27 cellular contexts compared by ENCODE assay signal in the genomic region with DNA sequence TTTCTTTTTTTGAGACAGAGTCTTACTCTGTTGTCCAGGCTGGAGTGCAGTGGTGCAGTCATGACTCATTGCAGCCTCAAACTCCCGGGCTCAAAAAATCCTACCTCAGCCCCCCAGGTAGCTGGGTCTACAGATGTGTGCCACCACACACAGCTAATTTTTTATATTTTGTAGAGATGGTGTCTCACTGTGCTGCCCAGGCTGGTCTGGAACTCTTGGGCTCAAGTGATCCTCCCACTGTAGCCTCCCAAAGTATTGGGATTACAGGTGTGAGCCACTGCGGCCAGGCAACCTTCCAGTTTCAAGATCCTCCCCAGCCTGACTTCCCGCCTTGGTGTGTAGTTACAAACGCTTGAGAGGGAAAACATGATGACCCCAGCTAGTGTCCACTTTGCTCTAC. TPM values are rescaled to one million over a fixed set of nuclear protein-coding genes. Genes with fewer than 3 reads are reported as not detected.
DNase-seq lines count a peak whose midpoint lies in the region; ATAC-seq, FAIRE-seq and TF ChIP-seq lines count a peak whose summit lies in the region.
"Had no signal": no experiment of that assay in that cellular context is flagged by ENCODE, and none has a peak within 500 bp of the region (broad histone marks: within the 10 kb centered on the region; RNA-seq: fewer than 3 reads in every experiment).

No MANE protein-coding gene starts in this region.

- no peak overlapping the region for H2AK5ac ChIP-seq in neuronal stem cell (ENCODE audit: low read depth, low read length)

- H3K9me3 Mint-ChIP-seq in WTC11 (peaks cover 16% of the 10 kb centered on the region), glutamatergic neuron (ENCODE audit: unreplicated experiment) (peaks cover 8% of the 10 kb centered on the region)
- H3K9me3 Mint-ChIP-seq: CD4-positive, alpha-beta T cell; CD8-positive, alpha-beta memory T cell had no signal

- H3K79me1 ChIP-seq in neuronal stem cell (ENCODE audit: low read depth, low read length), result peaks cover 2% of the 10 kb centered on the region

- no peak for FAIRE-seq in HepG2 (lab: Jason Lieb, UNC)
- FAIRE-seq: A549, GM12891 had no signal

- CTCF ChIA-PET in HepG2 (lab: Yijun Ruan, JAX; ENCODE audit: low intra/inter-chr PET ratio, low total read pairs), result no interaction called here
- CTCF ChIA-PET in WTC11 (lab: Charles Lee), result interaction anchor here (1.8 kb wide), 1 partner anchor 24 kb away, joined by 5 read pairs; no protein-coding TSS in a partner anchor

- H3K27ac ChIP-seq in HepG2 (ENCODE audit: extremely low read length, insufficient read depth, low read length), result no peak overlapping the region
- H3K27ac ChIP-seq in right lobe of liver, result no peak overlapping the region
- H3K27ac ChIP-seq in neuronal stem cell (replicated peaks; ENCODE audit: low read length), result no peak overlapping the region
- H3K27ac ChIP-seq: A549; BLaER1 treated with 17β-estradiol and CSF1 and Interleukin-3, amounts not matched to agents 10 nM and 100 nM had no signal

- no peaks in the 10 kb centered on the region for H4K20me1 ChIP-seq in HepG2 (ENCODE audit: insufficient read depth, low read length)
- H4K20me1 ChIP-seq: BLaER1 treated with 17β-estradiol and CSF1 and Interleukin-3, amounts not matched to agents 10 nM and 100 nM had no signal

- H3K4me1 ChIP-seq in HepG2 (ENCODE audit: insufficient read depth, low read length) (no peaks in the 10 kb centered on the region), right lobe of liver (no peaks in the 10 kb centered on the region), neuronal stem cell (ENCODE audit: control insufficient read depth in 2 of 2, insufficient read depth in 1 of 2, low read depth in 1 of 2, low read length in 2 of 2) (peaks cover 8 to 9% of the 10 kb centered on the region in 2 donors)
- H3K4me1 ChIP-seq: A549, BE2C had no signal

- H3K4me3 ChIP-seq in HepG2 (replicated peaks in 1 of 3; ENCODE audit: insufficient read depth in 1 of 3, low read depth in 2 of 3, low read length in 3 of 3) (no peak overlapping the region), right lobe of liver (no peak overlapping the region), neuronal stem cell (ENCODE audit: low read length in 2 of 2) (no peak overlapping the region)
- H3K4me3 ChIP-seq: A549; BLaER1 treated with 17β-estradiol and CSF1 and Interleukin-3, amounts not matched to agents 10 nM and 100 nM had no signal

- no TSS peak for BruUV-seq in HepG2 (replicated peaks; lab: Mats Ljungman, UMichigan)

- H2AFZ ChIP-seq in HepG2 (ENCODE audit: low read length) (no peak overlapping the region), neuronal stem cell (ENCODE audit: low read length) (no peak overlapping the region)

- intact Hi-C loops in HepG2 (cut with micrococcal nuclease; ENCODE audit: unreplicated experiment) (no loop called here), right lobe of liver (cut with DNase I) (no loop called here)

- no peak overlapping the region for H3K27ac Mint-ChIP-seq in WTC11
- H3K27ac Mint-ChIP-seq in glutamatergic neuron (ENCODE audit: unreplicated experiment), result peak overlapping the region; percentile 94
- H3K27ac Mint-ChIP-seq: CD4-positive, alpha-beta T cell; CD8-positive, alpha-beta memory T cell had no signal

- no peak overlapping the region for H2BK120ac ChIP-seq in neuronal stem cell (ENCODE audit: low read depth, low read length)

- H3K9me3 ChIP-seq in HepG2 (ENCODE audit: low read length), result peaks cover 11% of the 10 kb centered on the region
- H3K9me3 ChIP-seq in right lobe of liver, result peaks cover 0 to 5% (median 0%) of the 10 kb centered on the region in 4 donors
- peaks cover 3 to 11% of the 10 kb centered on the region in 2 donors for H3K9me3 ChIP-seq in neuronal stem cell (replicated peaks in 1 of 2; ENCODE audit: control insufficient read depth in 2 of 2, insufficient read depth in 1 of 2, low read depth in 1 of 2, low read length in 2 of 2)
- H3K9me3 ChIP-seq: BE2C had no signal

- H3K4me1 Mint-ChIP-seq in WTC11 (peaks cover 62% of the 10 kb centered on the region), glutamatergic neuron (ENCODE audit: low read depth, unreplicated experiment) (peaks cover 17% of the 10 kb centered on the region)
- H3K4me1 Mint-ChIP-seq: CD8-positive, alpha-beta memory T cell had no signal

- ATAC-seq in HepG2, result no peak
- ATAC-seq in right lobe of liver, result no peak
- no peak for ATAC-seq in WTC11
- no peak for ATAC-seq in GM18498 (IDR thresholded peaks at IDR 0.05; ENCODE audit: unreplicated experiment)
- ATAC-seq: A549 had no signal

- H3K4me3 Mint-ChIP-seq in WTC11, result no peak overlapping the region
- no peak overlapping the region for H3K4me3 Mint-ChIP-seq in glutamatergic neuron (ENCODE audit: unreplicated experiment)
- H3K4me3 Mint-ChIP-seq: CD14-positive monocyte; CD4-positive, alpha-beta T cell; CD8-positive, alpha-beta memory T cell had no signal

- H2BK5ac ChIP-seq in neuronal stem cell (ENCODE audit: low read length), result no peak overlapping the region

- H3K27me3 Mint-ChIP-seq in WTC11 (ENCODE audit: low read depth), result no peaks in the 10 kb centered on the region
- peaks cover 5% of the 10 kb centered on the region for H3K27me3 Mint-ChIP-seq in glutamatergic neuron (ENCODE audit: unreplicated experiment)
- H3K27me3 Mint-ChIP-seq: CD4-positive, alpha-beta T cell; CD8-positive, alpha-beta memory T cell had no signal

- no peak for TF ChIP-seq RAD21 in HepG2 (CRISPR knock-in tag; IDR thresholded peaks at IDR 0.05)

- in situ Hi-C loops in HepG2 (cut with HindIII; ENCODE audit: extremely low pct_ligation_motif_present, low pct_unique_long_range_greater_than_20kb), result no loop called here

- H3K23ac ChIP-seq in neuronal stem cell (ENCODE audit: low read depth, low read length, poor library complexity), result no peak overlapping the region

- H3K27me3 ChIP-seq in HepG2 (ENCODE audit: control insufficient read depth in 1 of 2, insufficient read depth in 2 of 2, low read length in 2 of 2) (no peaks in the 10 kb centered on the region), right lobe of liver (no peaks in the 10 kb centered on the region), neuronal stem cell (ENCODE audit: control insufficient read depth in 3 of 3, insufficient read depth in 3 of 3, low read depth in 1 of 3, low read length in 3 of 3) (no peaks in the 10 kb centered on the region)
- H3K27me3 ChIP-seq: BE2C; BLaER1 treated with 17β-estradiol and CSF1 and Interleukin-3, amounts not matched to agents 10 nM and 100 nM had no signal

- 86% methylated on average over 4 of the region's 4 CpGs for WGBS in HepG2 (ENCODE audit: low lambda C conversion rate)
- 88% methylated on average over 4 of the region's 4 CpGs for whole genome bisulfite sequencing in right lobe of liver (ENCODE audit: insufficient coverage, low coverage, low lambda C conversion rate, missing lambda C conversion rate)
- WGBS in neuronal stem cell (ENCODE audit: extremely low coverage in 2 of 2, insufficient read length in 2 of 2, insufficient replicate concordance in 1 of 2), 2 donors, result no CpG with 5 or more reads among the region's 4 CpGs

- no peak overlapping the region for H4K91ac ChIP-seq in neuronal stem cell (ENCODE audit: low read depth, low read length, poor library complexity)

- TF ChIP-seq CTCF in HepG2 (CRISPR knock-in tag; IDR thresholded peaks at IDR 0.05) (no peak), right lobe of liver (IDR thresholded peaks at IDR 0.05) (no peak), WTC11 (IDR thresholded peaks at IDR 0.05) (no peak), glutamatergic neuron (IDR thresholded peaks at IDR 0.05; ENCODE audit: partially characterized antibody, unreplicated experiment) (no peak)

- DNase-seq in HepG2 (ENCODE audit: low spot score), result no peak
- DNase-seq in right lobe of liver, result no peak
- DNase-seq in WTC11 (ENCODE audit: low spot score), result no peak
- no peak for DNase-seq in glutamatergic neuron
- DNase-seq in neuronal stem cell (ENCODE audit: low spot score), result no peak
- no peak for DNase-seq in activated CD4-positive, alpha-beta T cell treated with anti-CD3 and anti-CD28 coated beads, Interleukin-2, amount 50 U/mL, for 1 hour
- DNase-seq in activated naive CD4-positive, alpha-beta T cell treated with anti-CD3 and anti-CD28 coated beads, Interleukin-2, amount 50 U/mL, for 16 hours, result no peak
- DNase-seq: 8988T; ACHN; AML-193; BE2C; Calu3; CD4-positive, alpha-beta T cell; CD8-positive, alpha-beta memory T cell; COR-L47; DMS53; DMS79 treated with DMSO at 0.1 percent for 48 hours; GF-D8; GOT3; H7; HCEC 1CT had no signal

- H3K18ac ChIP-seq in neuronal stem cell (ENCODE audit: low read length), result no peak overlapping the region

- H3K36me3 Mint-ChIP-seq in WTC11 (peaks cover 36% of the 10 kb centered on the region), glutamatergic neuron (ENCODE audit: unreplicated experiment) (peaks cover 15% of the 10 kb centered on the region)

- H4K8ac ChIP-seq in neuronal stem cell (ENCODE audit: low read depth, low read length), result no peak overlapping the region

- TF ChIP-seq POLR2A in HepG2 (IDR thresholded peaks at IDR 0.05; ENCODE audit: insufficient read depth in 1 of 2, low read depth in 2 of 2, low read length in 2 of 2) (no peak), right lobe of liver (IDR thresholded peaks at IDR 0.05) (no peak)

- POLR2A ChIA-PET in HepG2 (lab: Yijun Ruan, JAX) (no interaction called here), WTC11 (lab: Charles Lee) (no interaction called here)

- H2BK12ac ChIP-seq in neuronal stem cell (ENCODE audit: low read length), result no peak overlapping the region

- no peak overlapping the region for H3K4ac ChIP-seq in neuronal stem cell (ENCODE audit: low read length)

- H3K14ac ChIP-seq in neuronal stem cell (ENCODE audit: low read length), result peak overlapping the region; percentile 71

- no peak overlapping the region for H3K4me2 ChIP-seq in HepG2 (ENCODE audit: low read depth, low read length)
- no peak overlapping the region for H3K4me2 ChIP-seq in neuronal stem cell (ENCODE audit: insufficient read depth, low read length, poor library complexity, severe bottlenecking)
- H3K4me2 ChIP-seq: A549 had no signal

- H3K79me2 ChIP-seq in HepG2 (ENCODE audit: insufficient read depth, low read length), result no peaks in the 10 kb centered on the region

- H3K9ac ChIP-seq in HepG2 (ENCODE audit: insufficient read depth, low read depth, low read length), result no peak overlapping the region
- H3K9ac ChIP-seq in neuronal stem cell (ENCODE audit: low read depth, low read length, poor library complexity), result no peak overlapping the region
- H3K9ac ChIP-seq: BLaER1 treated with 17β-estradiol and CSF1 and Interleukin-3, amounts not matched to agents 10 nM and 100 nM had no signal

- H3K36me3 ChIP-seq in HepG2 (replicated peaks in 1 of 2; ENCODE audit: control insufficient read depth in 1 of 2, insufficient read depth in 2 of 2, low read length in 2 of 2) (peaks cover 9 to 16% of the 10 kb centered on the region in 2 experiments), right lobe of liver (peaks cover 0 to 7% (median 0%) of the 10 kb centered on the region in 4 donors), neuronal stem cell (replicated peaks in 1 of 2; ENCODE audit: control insufficient read depth in 2 of 2, insufficient read depth in 2 of 2, low read length in 2 of 2) (peaks cover 19 to 66% of the 10 kb centered on the region in 2 donors)

- no peak for TF ChIP-seq EP300 in HepG2 (IDR thresholded peaks at IDR 0.05; ENCODE audit: low read depth in 2 of 2, low read length in 2 of 2)
- TF ChIP-seq EP300 in HepG2 (CRISPR knock-in tag; IDR thresholded peaks at IDR 0.05; ENCODE audit: borderline replicate concordance), result no peak

- no peak overlapping the region for H2BK15ac ChIP-seq in neuronal stem cell (ENCODE audit: low read length)

RNA-seq across cellular contexts. Expression of gene CNFN, which starts 22.2 kb away (rescaled TPM):
- total RNA-seq in HepG2 (2016; rRNA removed; fragmentation: Illumina TruSeq; extraction: Trizol) (0.35 TPM in 1 of 2 replicates, not detected in the other), right lobe of liver (not detected), WTC11 (2021) (9.6 to 14.8 TPM (median 11.5 TPM) in 3 replicates), glutamatergic neuron (ENCODE audit: unreplicated experiment) (2.8 TPM)
- not detected in 2 replicates for total RNA-seq in HepG2 (2016; cell fraction: cytosol; rRNA removed; fragmentation: Illumina TruSeq; extraction: Trizol; ENCODE audit: low read depth)
- total RNA-seq in HepG2 (2016; cell fraction: insoluble cytoplasmic fraction; rRNA removed; fragmentation: Illumina TruSeq; extraction: Trizol), result not detected in 2 replicates
- total RNA-seq in HepG2 (2016; cell fraction: membrane; rRNA removed; fragmentation: Illumina TruSeq; extraction: Trizol), result not detected in 2 replicates
- total RNA-seq in HepG2 (2016; cell fraction: nucleus; rRNA removed; fragmentation: Illumina TruSeq; extraction: Trizol), result not detected in 2 replicates
- polyA plus RNA-seq in HepG2 (2011; rRNA removed), result 1.0 and 1.1 TPM in 2 replicates
- 0.68 and 1.7 TPM in 2 replicates for polyA plus RNA-seq in HepG2 (2011; cell fraction: cytosol; rRNA removed)
- polyA plus RNA-seq in HepG2 (2011; cell fraction: nucleus; rRNA removed), result 0.84 and 1.9 TPM in 2 replicates
- 1.2 and 1.7 TPM in 2 replicates for polyA plus RNA-seq in HepG2 (2012)
- 0.83 and 1.2 TPM in 2 replicates for polyA plus RNA-seq in HepG2 (2016; cell fraction: cytosol; fragmentation: Illumina TruSeq; extraction: Trizol; ENCODE audit: low read depth)
- polyA plus RNA-seq in HepG2 (2016; cell fraction: insoluble cytoplasmic fraction; fragmentation: Illumina TruSeq; extraction: Trizol; ENCODE audit: low read depth), result 0.75 TPM in 1 of 2 replicates, not detected in the other
- 1.1 and 1.3 TPM in 2 replicates for polyA plus RNA-seq in HepG2 (2016; cell fraction: membrane; fragmentation: Illumina TruSeq; extraction: Trizol; ENCODE audit: low read depth)
- polyA plus RNA-seq in HepG2 (2016; cell fraction: nucleus; fragmentation: Illumina TruSeq; extraction: Trizol; ENCODE audit: insufficient read depth, low read depth), result not detected in 2 replicates
- polyA minus RNA-seq in HepG2 (2011; rRNA and poly(A)+ RNA removed; ENCODE audit: low replicate concordance), result 1.3 TPM in 1 of 2 replicates, not detected in the other
- not detected in 2 replicates for polyA minus RNA-seq in HepG2 (2011; cell fraction: cytosol; rRNA and poly(A)+ RNA removed)
- polyA minus RNA-seq in HepG2 (2011; cell fraction: nucleus; rRNA and poly(A)+ RNA removed), result not detected in 2 replicates
- polyA plus RNA-seq in neuronal stem cell (2013, experiment 1 of 2), result 41.6 TPM
- polyA plus RNA-seq in neuronal stem cell (2013, experiment 2 of 2), result 43.2 TPM
- total RNA-seq: CD4-positive, alpha-beta T cell; CD8-positive, alpha-beta memory T cell had no signal
- polyA plus RNA-seq: CD8-positive, alpha-beta memory T cell had no signal

RNA-seq across cellular contexts. Expression of gene MEGF8, which starts 42.5 kb away (rescaled TPM):
- total RNA-seq in HepG2 (2016; rRNA removed; fragmentation: Illumina TruSeq; extraction: Trizol) (3.9 and 8.8 TPM in 2 replicates), right lobe of liver (10 to 100 TPM in 1 of 6 experiments, 1 to 10 TPM in 5; 5.5 to 11.0 (median 8.7) TPM), WTC11 (2021) (42.1 to 51.7 TPM (median 51.6 TPM) in 3 replicates), glutamatergic neuron (ENCODE audit: unreplicated experiment) (72.8 TPM)
- 0.79 and 1.2 TPM in 2 replicates for total RNA-seq in HepG2 (2016; cell fraction: cytosol; rRNA removed; fragmentation: Illumina TruSeq; extraction: Trizol; ENCODE audit: low read depth)
- total RNA-seq in HepG2 (2016; cell fraction: insoluble cytoplasmic fraction; rRNA removed; fragmentation: Illumina TruSeq; extraction: Trizol), result 3.1 and 9.6 TPM in 2 replicates
- 1.9 and 2.7 TPM in 2 replicates for total RNA-seq in HepG2 (2016; cell fraction: membrane; rRNA removed; fragmentation: Illumina TruSeq; extraction: Trizol)
- 9.4 and 10.4 TPM in 2 replicates for total RNA-seq in HepG2 (2016; cell fraction: nucleus; rRNA removed; fragmentation: Illumina TruSeq; extraction: Trizol)
- 4.0 and 6.2 TPM in 2 replicates for polyA plus RNA-seq in HepG2 (2011; rRNA removed)
- 4.4 and 7.8 TPM in 2 replicates for polyA plus RNA-seq in HepG2 (2011; cell fraction: cytosol; rRNA removed)
- polyA plus RNA-seq in HepG2 (2011; cell fraction: nucleus; rRNA removed), result 16.2 and 21.3 TPM in 2 replicates
- polyA plus RNA-seq in HepG2 (2012), result 10.2 and 12.4 TPM in 2 replicates
- polyA plus RNA-seq in HepG2 (2016; cell fraction: cytosol; fragmentation: Illumina TruSeq; extraction: Trizol; ENCODE audit: low read depth), result 0.61 and 0.62 TPM in 2 replicates
- 4.1 and 4.7 TPM in 2 replicates for polyA plus RNA-seq in HepG2 (2016; cell fraction: insoluble cytoplasmic fraction; fragmentation: Illumina TruSeq; extraction: Trizol; ENCODE audit: low read depth)
- 1.0 and 1.2 TPM in 2 replicates for polyA plus RNA-seq in HepG2 (2016; cell fraction: membrane; fragmentation: Illumina TruSeq; extraction: Trizol; ENCODE audit: low read depth)
- polyA plus RNA-seq in HepG2 (2016; cell fraction: nucleus; fragmentation: Illumina TruSeq; extraction: Trizol; ENCODE audit: insufficient read depth, low read depth), result 15.0 and 18.4 TPM in 2 replicates
- 0.96 and 23.0 TPM in 2 replicates for polyA minus RNA-seq in HepG2 (2011; rRNA and poly(A)+ RNA removed; ENCODE audit: low replicate concordance)
- 11.7 and 11.8 TPM in 2 replicates for polyA minus RNA-seq in HepG2 (2011; cell fraction: cytosol; rRNA and poly(A)+ RNA removed)
- polyA minus RNA-seq in HepG2 (2011; cell fraction: nucleus; rRNA and poly(A)+ RNA removed), result 11.7 and 11.8 TPM in 2 replicates
- polyA plus RNA-seq in neuronal stem cell (2013, experiment 1 of 2), result 11.4 TPM
- polyA plus RNA-seq in neuronal stem cell (2013, experiment 2 of 2), result 12.1 TPM

RNA-seq across cellular contexts. Expression of gene TMEM145, which starts 54.8 kb away (rescaled TPM):
- total RNA-seq in HepG2 (2016; rRNA removed; fragmentation: Illumina TruSeq; extraction: Trizol), result 0.07 TPM in 1 of 2 replicates, not detected in the other
- total RNA-seq in HepG2 (2016; cell fraction: cytosol; rRNA removed; fragmentation: Illumina TruSeq; extraction: Trizol; ENCODE audit: low read depth), result not detected in 2 replicates
- total RNA-seq in HepG2 (2016; cell fraction: insoluble cytoplasmic fraction; rRNA removed; fragmentation: Illumina TruSeq; extraction: Trizol), result 0.13 and 0.15 TPM in 2 replicates
- total RNA-seq in HepG2 (2016; cell fraction: membrane; rRNA removed; fragmentation: Illumina TruSeq; extraction: Trizol), result not detected in 2 replicates
- 0.88 and 1.9 TPM in 2 replicates for total RNA-seq in HepG2 (2016; cell fraction: nucleus; rRNA removed; fragmentation: Illumina TruSeq; extraction: Trizol)
- 5.1 and 5.5 TPM in 2 replicates for polyA plus RNA-seq in HepG2 (2011; rRNA removed)
- polyA plus RNA-seq in HepG2 (2011; cell fraction: cytosol; rRNA removed), result 2.0 and 2.3 TPM in 2 replicates
- polyA plus RNA-seq in HepG2 (2011; cell fraction: nucleus; rRNA removed), result 39.2 and 50.9 TPM in 2 replicates
- polyA plus RNA-seq in HepG2 (2012), result 2.9 and 6.2 TPM in 2 replicates
- polyA plus RNA-seq in HepG2 (2016; cell fraction: cytosol; fragmentation: Illumina TruSeq; extraction: Trizol; ENCODE audit: low read depth), result 0.26 TPM in 1 of 2 replicates, not detected in the other
- 0.57 and 0.73 TPM in 2 replicates for polyA plus RNA-seq in HepG2 (2016; cell fraction: insoluble cytoplasmic fraction; fragmentation: Illumina TruSeq; extraction: Trizol; ENCODE audit: low read depth)
- polyA plus RNA-seq in HepG2 (2016; cell fraction: membrane; fragmentation: Illumina TruSeq; extraction: Trizol; ENCODE audit: low read depth), result 0.17 and 0.27 TPM in 2 replicates
- 1.7 and 2.8 TPM in 2 replicates for polyA plus RNA-seq in HepG2 (2016; cell fraction: nucleus; fragmentation: Illumina TruSeq; extraction: Trizol; ENCODE audit: insufficient read depth, low read depth)
- polyA minus RNA-seq in HepG2 (2011; rRNA and poly(A)+ RNA removed; ENCODE audit: low replicate concordance), result 0.44 and 14.7 TPM in 2 replicates
- 1.3 and 4.2 TPM in 2 replicates for polyA minus RNA-seq in HepG2 (2011; cell fraction: cytosol; rRNA and poly(A)+ RNA removed)
- 16.7 and 20.3 TPM in 2 replicates for polyA minus RNA-seq in HepG2 (2011; cell fraction: nucleus; rRNA and poly(A)+ RNA removed)
- under 1 TPM in 3 of 6 experiments, not detected in 3; 0.10 to 0.16 (median 0.12) TPM for total RNA-seq in right lobe of liver
- total RNA-seq in WTC11 (2021), result 6.9 to 7.1 TPM (median 7.0 TPM) in 3 replicates
- total RNA-seq in glutamatergic neuron (ENCODE audit: unreplicated experiment), result 24.7 TPM
- polyA plus RNA-seq in neuronal stem cell (2013, experiment 1 of 2), result 0.61 TPM
- polyA plus RNA-seq in neuronal stem cell (2013, experiment 2 of 2), result 0.79 TPM
- total RNA-seq: CD4-positive, alpha-beta T cell; G401 had no signal
- polyA plus RNA-seq: CD14-positive monocyte; CD8-positive, alpha-beta memory T cell had no signal

RNA-seq across cellular contexts. Expression of gene LIPE, which starts 59.3 kb away (rescaled TPM):
- total RNA-seq in HepG2 (2016; rRNA removed; fragmentation: Illumina TruSeq; extraction: Trizol) (not detected in 2 replicates), right lobe of liver (1 to 10 TPM in 5 of 6 experiments, under 1 TPM in 1; 0.87 to 2.5 (median 1.8) TPM), WTC11 (2021) (10.2 to 11.7 TPM (median 11.5 TPM) in 3 replicates), glutamatergic neuron (ENCODE audit: unreplicated experiment) (39.0 TPM)
- total RNA-seq in HepG2 (2016; cell fraction: cytosol; rRNA removed; fragmentation: Illumina TruSeq; extraction: Trizol; ENCODE audit: low read depth), result not detected in 2 replicates
- not detected in 2 replicates for total RNA-seq in HepG2 (2016; cell fraction: insoluble cytoplasmic fraction; rRNA removed; fragmentation: Illumina TruSeq; extraction: Trizol)
- not detected in 2 replicates for total RNA-seq in HepG2 (2016; cell fraction: membrane; rRNA removed; fragmentation: Illumina TruSeq; extraction: Trizol)
- total RNA-seq in HepG2 (2016; cell fraction: nucleus; rRNA removed; fragmentation: Illumina TruSeq; extraction: Trizol), result not detected in 2 replicates
- 0.20 TPM in 1 of 2 replicates, not detected in the other for polyA plus RNA-seq in HepG2 (2011; rRNA removed)
- polyA plus RNA-seq in HepG2 (2011; cell fraction: cytosol; rRNA removed), result 0.08 and 0.13 TPM in 2 replicates
- polyA plus RNA-seq in HepG2 (2011; cell fraction: nucleus; rRNA removed), result 0.03 TPM in 1 of 2 replicates, not detected in the other
- 0.13 and 0.15 TPM in 2 replicates for polyA plus RNA-seq in HepG2 (2012)
- not detected in 2 replicates for polyA plus RNA-seq in HepG2 (2016; cell fraction: cytosol; fragmentation: Illumina TruSeq; extraction: Trizol; ENCODE audit: low read depth)
- not detected in 2 replicates for polyA plus RNA-seq in HepG2 (2016; cell fraction: insoluble cytoplasmic fraction; fragmentation: Illumina TruSeq; extraction: Trizol; ENCODE audit: low read depth)
- polyA plus RNA-seq in HepG2 (2016; cell fraction: membrane; fragmentation: Illumina TruSeq; extraction: Trizol; ENCODE audit: low read depth), result not detected in 2 replicates
- polyA plus RNA-seq in HepG2 (2016; cell fraction: nucleus; fragmentation: Illumina TruSeq; extraction: Trizol; ENCODE audit: insufficient read depth, low read depth), result not detected in 2 replicates
- not detected in 2 replicates for polyA minus RNA-seq in HepG2 (2011; rRNA and poly(A)+ RNA removed; ENCODE audit: low replicate concordance)
- polyA minus RNA-seq in HepG2 (2011; cell fraction: cytosol; rRNA and poly(A)+ RNA removed), result not detected in 2 replicates
- polyA minus RNA-seq in HepG2 (2011; cell fraction: nucleus; rRNA and poly(A)+ RNA removed), result not detected in 2 replicates
- 10.6 TPM for polyA plus RNA-seq in neuronal stem cell (2013, experiment 1 of 2)
- polyA plus RNA-seq in neuronal stem cell (2013, experiment 2 of 2), result 10.0 TPM
- polyA plus RNA-seq: CD14-positive monocyte had no signal

Comparison
In these comparisons a context has a peak if more than half of its experiments do, and no peak if none do; other contexts are left out.
1. Of the 50 proteins assayed by ChIP-seq in both HepG2 and WTC11: peak only in HepG2: none; only in WTC11: none; in both: ZNF121; in neither: 49.